Comparison of ENCODE assay signal across 16 cellular contexts in the genomic region with DNA sequence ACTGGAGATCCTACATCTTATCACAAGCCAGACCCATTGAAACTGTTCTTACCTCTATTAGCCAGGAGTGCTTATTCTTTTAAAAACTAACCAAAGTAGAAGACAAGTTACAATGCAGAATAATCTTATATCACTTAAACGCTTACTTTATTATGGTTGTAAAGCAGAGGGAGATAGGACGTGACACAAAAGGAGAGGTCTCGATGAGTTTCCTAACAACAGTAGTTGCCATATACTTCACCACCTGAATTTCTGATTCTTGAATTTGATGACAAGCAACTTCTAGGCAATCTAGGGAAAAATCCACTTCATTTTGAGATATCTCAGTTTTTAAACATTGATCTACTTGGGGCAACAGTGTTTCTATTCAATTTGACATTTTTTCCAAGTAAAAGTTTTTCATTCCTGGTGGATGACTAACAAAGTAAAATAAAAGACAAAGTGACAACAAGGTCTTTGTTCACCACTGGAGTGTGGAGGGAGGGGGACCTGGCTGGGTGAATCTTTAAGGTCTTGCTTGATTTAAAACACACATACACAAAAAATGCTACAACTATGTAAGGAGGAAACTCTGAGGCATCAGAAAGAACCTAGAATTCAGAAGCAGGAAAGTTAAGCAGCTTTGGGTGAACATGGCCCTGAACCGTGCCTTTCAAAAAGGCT.
A peak's percentile ranks its signal among the peaks of the same experiment; 100 is the strongest.
DNase-seq lines count a peak whose midpoint lies in the region; ATAC-seq and TF ChIP-seq lines count a peak whose summit lies in the region.
"Had no signal": no experiment of that assay in that cellular context is flagged by ENCODE, and none has a peak within 500 bp of the region (broad histone marks: within the 10 kb centered on the region; RNA-seq: fewer than 3 reads in every experiment).

No MANE protein-coding gene starts in this region.

- H3K27ac ChIP-seq in RWPE1, result no peak overlapping the region
- H3K27ac ChIP-seq: psoas muscle had no signal

- POLR2A ChIA-PET in RWPE1 (lab: Yijun Ruan, JAX; ENCODE audit: low non-redundant PET), result no interaction called here

- no peak overlapping the region for H3K4me3 ChIP-seq in fibroblast of the aortic adventitia (ENCODE audit: low read depth, low read length)
- H3K4me3 ChIP-seq: psoas muscle had no signal

- CTCF ChIA-PET in RWPE1 (lab: Yijun Ruan, JAX), result no interaction called here

- no peak for TF ChIP-seq CTCF in RWPE1 (conservative IDR thresholded peaks at IDR 0.05; ENCODE audit: low read depth)
- no peak for TF ChIP-seq CTCF in fibroblast of the aortic adventitia (IDR thresholded peaks at IDR 0.05; ENCODE audit: insufficient read depth, low read length)

- intact Hi-C loops in sciatic nerve (cut with DNase I), result no loop called here

- DNase-seq in ELR (ENCODE audit: low read depth) (peak; percentile 59), RWPE1 (ENCODE audit: low spot score) (peak; percentile 1), fibroblast of the aortic adventitia (ENCODE audit: low read depth) (peak; percentile 63), sciatic nerve (ENCODE audit: low spot score) (no peak), midbrain (lab: John Stamatoyannopoulos, UW) (no peak), anterior cingulate cortex (lab: John Stamatoyannopoulos, UW) (no peak)
- DNase-seq: activated B cell treated with CpG ODN at 0.5 μM for 24 hours; activated CD8-positive, alpha-beta memory T cell treated with anti-CD3 and anti-CD28 coated beads, Interleukin-2, amount 10 ng/mL, durations not matched to agents 7 days and 5 days; activated naive CD4-positive, alpha-beta T cell treated with Interleukin-2 at 50 U/mL for 16 hours; CD4-positive, CD25-positive, alpha-beta regulatory T cell; glutamatergic neuron; NCI-H1417; NCI-H446 treated with DMSO at 0.1 percent for 48 hours; psoas muscle had no signal

- ATAC-seq in sciatic nerve (peak; percentile 7), HG03108 (IDR thresholded peaks at IDR 0.05; ENCODE audit: unreplicated experiment) (no peak), HG02763 (IDR thresholded peaks at IDR 0.05; ENCODE audit: unreplicated experiment) (no peak)
- ATAC-seq: activated CD8-positive, alpha-beta memory T cell treated with anti-CD3 and anti-CD28 coated beads, Interleukin-2, amount 10 ng/mL, durations not matched to agents 7 days and 5 days; psoas muscle had no signal

Comparison
In these comparisons a context has a peak if more than half of its experiments do, and no peak if none do; other contexts are left out.
1. DNase-seq: peak in ELR (single experiment), RWPE1 (single experiment) and fibroblast of the aortic adventitia (single experiment); none in sciatic nerve (single experiment), midbrain (single experiment) and anterior cingulate cortex (0 of 58).